Comparison of ENCODE assay signal across 12 cellular contexts in the genomic region with DNA sequence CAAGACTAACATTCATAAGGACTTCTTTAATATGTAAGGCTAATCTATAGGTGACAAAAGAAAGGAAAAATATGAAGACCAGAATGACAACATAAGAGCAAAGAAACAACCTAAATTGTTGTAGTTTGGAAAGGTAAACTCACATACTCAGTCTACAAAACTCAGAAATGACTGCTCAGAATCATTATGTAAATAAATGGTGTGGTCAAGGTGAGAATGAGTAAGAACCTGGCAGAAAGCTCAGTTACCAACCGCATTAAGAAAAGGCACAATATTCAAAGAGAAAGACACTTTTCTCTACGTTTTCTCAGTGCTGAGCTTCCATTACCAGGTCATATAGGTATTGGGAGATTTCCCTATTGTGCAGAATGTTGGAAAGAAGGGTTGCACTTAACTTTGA. TPM values are rescaled to one million over a fixed set of nuclear protein-coding genes. Genes with fewer than 3 reads are reported as not detected.
A peak's percentile ranks its signal among the peaks of the same experiment; 100 is the strongest.
DNase-seq lines count a peak whose midpoint lies in the region; ATAC-seq, FAIRE-seq and TF ChIP-seq lines count a peak whose summit lies in the region.
"Had no signal": no experiment of that assay in that cellular context is flagged by ENCODE, and none has a peak within 500 bp of the region (broad histone marks: within the 10 kb centered on the region; RNA-seq: fewer than 3 reads in every experiment).

No MANE protein-coding gene starts in this region.

- no peak overlapping the region for H3K4me3 Mint-ChIP-seq in CD4-positive, alpha-beta memory T cell
- H3K4me3 Mint-ChIP-seq: activated naive CD8-positive, alpha-beta T cell treated with anti-CD3 and anti-CD28 coated beads, Interleukin-2, amount 10 ng/mL, durations not matched to agents 7 days and 5 days had no signal

- peaks cover 39 to 76% (median 51%) of the 10 kb centered on the region in 4 donors for H3K4me1 Mint-ChIP-seq in CD4-positive, alpha-beta memory T cell

- TF ChIP-seq CTCF in GM12865 (IDR thresholded peaks at IDR 0.05; ENCODE audit: insufficient read depth, low read depth, low read length, missing control alignments): no peak

- H3K4me3 ChIP-seq in GM12865 (ENCODE audit: low read depth, low read length): no peak overlapping the region
- no peak overlapping the region for H3K4me3 ChIP-seq in CD4-positive, alpha-beta memory T cell (ENCODE audit: low read length in 2 of 2)
- H3K4me3 ChIP-seq: hepatocyte had no signal

- no peaks in the 10 kb centered on the region for H3K9me3 Mint-ChIP-seq in CD4-positive, alpha-beta memory T cell
- H3K9me3 Mint-ChIP-seq: activated naive CD8-positive, alpha-beta T cell treated with anti-CD3 and anti-CD28 coated beads, Interleukin-2, amount 10 ng/mL, durations not matched to agents 7 days and 5 days had no signal

- peaks cover 24% of the 10 kb centered on the region for H3K4me1 ChIP-seq in CD4-positive, alpha-beta memory T cell (ENCODE audit: insufficient read depth, low read length)

- no peaks in the 10 kb centered on the region for H3K9me3 ChIP-seq in CD4-positive, alpha-beta memory T cell (ENCODE audit: control insufficient read depth in 1 of 2, low read length in 2 of 2)

- H3K27ac ChIP-seq in CD4-positive, alpha-beta memory T cell (ENCODE audit: low read depth, low read length): no peak overlapping the region
- H3K27ac ChIP-seq: hepatocyte, HL-60 had no signal

- CTCF ChIA-PET in CD4-positive, alpha-beta memory T cell (lab: Charles Lee; ENCODE audit: partially characterized antibody): no interaction called here

- no peak for FAIRE-seq in urothelium cell line (lab: Jason Lieb, UNC)

- intact Hi-C loops in CD4-positive, alpha-beta memory T cell (cut with micrococcal nuclease): no loop called here

- DNase-seq in GM12865 (ENCODE audit: low read depth): peak; percentile 49
- DNase-seq in M059J (ENCODE audit: low read depth): peak; percentile 26
- no peak for DNase-seq in SHP77 (lab: John Stamatoyannopoulos, UW)
- no peak for DNase-seq in urothelium cell line (ENCODE audit: low spot score)
- DNase-seq in CD4-positive, alpha-beta memory T cell: no peak
- no peak for DNase-seq in AG08395 (ENCODE audit: low spot score)
- DNase-seq: activated naive CD8-positive, alpha-beta T cell treated with anti-CD3 and anti-CD28 coated beads, Interleukin-2, amount 10 ng/mL, durations not matched to agents 7 days and 5 days had no signal

- peaks cover 28 to 33% of the 10 kb centered on the region in 2 donors for H3K36me3 Mint-ChIP-seq in CD4-positive, alpha-beta memory T cell

- H3K36me3 ChIP-seq in CD4-positive, alpha-beta memory T cell (ENCODE audit: insufficient read depth, low read length): peaks cover 6% of the 10 kb centered on the region

- no peaks in the 10 kb centered on the region for H3K27me3 ChIP-seq in CD4-positive, alpha-beta memory T cell (ENCODE audit: insufficient read depth, low read length)
- H3K27me3 ChIP-seq: hepatocyte had no signal

- ATAC-seq in GM19372 (IDR thresholded peaks at IDR 0.05; ENCODE audit: low read depth, unreplicated experiment): peak; percentile 75
- peak; percentile 72 for ATAC-seq in HG02840 (IDR thresholded peaks at IDR 0.05; ENCODE audit: low FRiP score, unreplicated experiment)
- ATAC-seq: Panc1 had no signal

- no peaks in the 10 kb centered on the region for H3K27me3 Mint-ChIP-seq in CD4-positive, alpha-beta memory T cell
- H3K27me3 Mint-ChIP-seq: activated naive CD8-positive, alpha-beta T cell treated with anti-CD3 and anti-CD28 coated beads, Interleukin-2, amount 10 ng/mL, durations not matched to agents 7 days and 5 days had no signal

- peak overlapping the region in 2 of 7 donors; percentile 7 to 22 for H3K27ac Mint-ChIP-seq in CD4-positive, alpha-beta memory T cell
- H3K27ac Mint-ChIP-seq: activated naive CD8-positive, alpha-beta T cell treated with anti-CD3 and anti-CD28 coated beads, Interleukin-2, amount 10 ng/mL, durations not matched to agents 7 days and 5 days had no signal

- POLR2A ChIA-PET in CD4-positive, alpha-beta memory T cell (lab: Charles Lee; ENCODE audit: partially characterized antibody): no interaction called here

RNA-seq across cellular contexts. Expression of a gene that starts 15.8 kb away (rescaled TPM):
- 33.7 and 39.3 TPM in 2 replicates for total RNA-seq in M059J (2014; rRNA removed; shearing (Covaris generic))
- total RNA-seq in CD4-positive, alpha-beta memory T cell: 10 to 100 TPM; 66.1 to 67.4 TPM
- 10 to 100 TPM; 26.2 to 40.2 TPM for polyA plus RNA-seq in CD4-positive, alpha-beta memory T cell

RNA-seq across cellular contexts. Expression of a gene that starts 29.3 kb away (rescaled TPM):
- 224 TPM in 2 replicates for total RNA-seq in M059J (2014; rRNA removed; shearing (Covaris generic))
- 10 to 100 TPM; 77.0 to 81.3 TPM for total RNA-seq in CD4-positive, alpha-beta memory T cell
- 100 to 1,000 TPM; 315 to 401 TPM for polyA plus RNA-seq in CD4-positive, alpha-beta memory T cell

Comparison
In these comparisons a context has a peak if more than half of its experiments do, and no peak if none do; other contexts are left out.
1. DNase-seq: peak in GM12865 (single experiment) and M059J (single experiment); none in SHP77 (0 of 2), urothelium cell line (single experiment), CD4-positive, alpha-beta memory T cell (0 of 5) and AG08395 (single experiment).